In the genomic region with DNA sequence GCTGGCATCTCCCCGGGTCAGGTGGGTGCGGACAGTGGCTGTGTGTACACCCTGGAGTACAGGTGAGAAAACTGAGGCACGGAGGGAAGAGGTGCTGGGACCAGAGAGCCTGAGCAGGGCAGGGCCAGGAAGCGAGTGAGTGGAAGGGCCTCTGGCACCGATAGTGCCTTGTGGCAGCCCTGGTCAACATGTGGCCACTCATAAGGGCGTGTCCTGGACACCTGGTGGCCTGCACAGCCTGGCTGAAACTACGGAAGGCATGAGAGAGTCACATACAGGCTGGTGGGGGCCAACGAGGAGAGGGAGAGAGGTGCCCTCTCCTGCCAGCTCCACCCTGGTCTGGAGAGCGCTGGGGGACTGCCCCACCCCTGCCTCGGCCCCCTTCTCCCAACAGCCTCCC, we compare ENCODE assay signal across 16 cellular contexts. TPM values are rescaled to one million over a fixed set of nuclear protein-coding genes. Genes with fewer than 3 reads are reported as not detected.
A peak's percentile ranks its signal among the peaks of the same experiment; 100 is the strongest.
DNase-seq lines count a peak whose midpoint lies in the region; ATAC-seq and TF ChIP-seq lines count a peak whose summit lies in the region.
"Had no signal": no experiment of that assay in that cellular context is flagged by ENCODE, and none has a peak within 500 bp of the region (broad histone marks: within the 10 kb centered on the region; RNA-seq: fewer than 3 reads in every experiment).

No MANE protein-coding gene starts in this region.

- TF ChIP-seq CTCF in Caco-2 (IDR thresholded peaks at IDR 0.05; ENCODE audit: insufficient read depth in 1 of 2, low read depth in 1 of 2, low read length in 1 of 2, severe bottlenecking in 1 of 2, unreplicated experiment in 1 of 2) (no peak), RWPE1 (conservative IDR thresholded peaks at IDR 0.05; ENCODE audit: low read depth) (no peak), lower lobe of right lung (IDR thresholded peaks at IDR 0.05) (no peak)

- H3K36me3 ChIP-seq in Caco-2 (ENCODE audit: control insufficient read depth, insufficient read depth, low read length) (no peaks in the 10 kb centered on the region), lower lobe of right lung (peaks cover 15% of the 10 kb centered on the region)
- no peaks in the 10 kb centered on the region for H3K36me3 ChIP-seq in CD8-positive, alpha-beta memory T cell (ENCODE audit: insufficient read depth, low read length)

- BruUV-seq in Caco-2 (replicated peaks; lab: Mats Ljungman, UMichigan), result no TSS peak

- H3K9me3 Mint-ChIP-seq in Caco-2 (ENCODE audit: unreplicated experiment), result no peaks in the 10 kb centered on the region
- H3K9me3 Mint-ChIP-seq in CD8-positive, alpha-beta memory T cell, result no peaks in the 10 kb centered on the region
- H3K9me3 Mint-ChIP-seq: activated naive CD8-positive, alpha-beta T cell treated with anti-CD3 and anti-CD28 coated beads, Interleukin-2, amount 50 U/mL, for 24 hours had no signal

- intact Hi-C loops in Caco-2 (cut with micrococcal nuclease; ENCODE audit: unreplicated experiment) (no loop called here), lower lobe of right lung (cut with DNase I) (no loop called here)

- CTCF ChIA-PET in Caco-2 (lab: Charles Lee), result interaction anchor here (0.6 kb wide), 1 partner anchor 118 kb away, joined by 3 read pairs; no protein-coding TSS in a partner anchor
- CTCF ChIA-PET in RWPE1 (lab: Yijun Ruan, JAX), result interaction anchor here (0.5 to 1.8 kb wide), 6 partner anchors 9 to 55 kb away, joined by 3 to 8 read pairs (median 4); no protein-coding TSS in a partner anchor
- CTCF ChIA-PET in CD8-positive, alpha-beta memory T cell (lab: Charles Lee), result interaction anchor here (1.2 kb wide), 1 partner anchor 118 kb away, joined by 4 read pairs; no protein-coding TSS in a partner anchor

- no peaks in the 10 kb centered on the region for H3K27me3 Mint-ChIP-seq in Caco-2 (ENCODE audit: insufficient read depth, unreplicated experiment)
- H3K27me3 Mint-ChIP-seq in CD8-positive, alpha-beta memory T cell, result peaks cover 0 to 1% of the 10 kb centered on the region in 2 donors
- H3K27me3 Mint-ChIP-seq: activated naive CD8-positive, alpha-beta T cell treated with anti-CD3 and anti-CD28 coated beads, Interleukin-2, amount 50 U/mL, for 24 hours had no signal

- H3K4me3 Mint-ChIP-seq in Caco-2 (ENCODE audit: unreplicated experiment), result no peak overlapping the region
- H3K4me3 Mint-ChIP-seq in CD8-positive, alpha-beta memory T cell, result no peak overlapping the region
- H3K4me3 Mint-ChIP-seq: activated naive CD8-positive, alpha-beta T cell treated with anti-CD3 and anti-CD28 coated beads, Interleukin-2, amount 50 U/mL, for 24 hours had no signal

- no peaks in the 10 kb centered on the region for H3K27me3 ChIP-seq in Caco-2 (replicated peaks; ENCODE audit: control insufficient read depth, insufficient read depth, low read length)
- peaks cover 5% of the 10 kb centered on the region for H3K27me3 ChIP-seq in lower lobe of right lung (ENCODE audit: low read depth)
- no peaks in the 10 kb centered on the region for H3K27me3 ChIP-seq in CD8-positive, alpha-beta memory T cell (ENCODE audit: insufficient read depth, low read length, poor library complexity, severe bottlenecking)

- H3K9me3 ChIP-seq in Caco-2 (no peaks in the 10 kb centered on the region), lower lobe of right lung (no peaks in the 10 kb centered on the region)
- H3K9me3 ChIP-seq in CD8-positive, alpha-beta memory T cell (ENCODE audit: low read length), result no peaks in the 10 kb centered on the region
- H3K9me3 ChIP-seq: Peyer's patch, upper lobe of left lung had no signal

- DNase-seq in Caco-2 (no peak), RWPE1 (ENCODE audit: low spot score) (no peak), lower lobe of right lung (no peak)
- DNase-seq in activated CD4-positive, alpha-beta T cell treated with anti-CD3 and anti-CD28 coated beads for 48 hours, result no peak
- DNase-seq in CD8-positive, alpha-beta memory T cell, result no peak
- DNase-seq: activated CD4-positive, alpha-beta T cell treated with anti-CD3 and anti-CD28 coated beads for 1 hour; activated naive CD8-positive, alpha-beta T cell treated with anti-CD3 and anti-CD28 coated beads, Interleukin-2, amount 50 U/mL, for 24 hours; GM23248; NCI-H446 treated with DMSO at 0.1 percent for 48 hours; Peyer's patch; stimulated activated CD4-positive, alpha-beta T cell treated with anti-CD3 and anti-CD28 coated beads, Interleukin-2, amount 100 ng/mL, for 24 hours; stimulated activated CD8-positive, alpha-beta memory T cell treated with anti-CD3 and anti-CD28 coated beads, Interleukin-4, amount 100 ng/mL, for 48 hours; T-helper 1 cell had no signal

- H3K27ac ChIP-seq in RWPE1 (peak overlapping the region; percentile 77), lower lobe of right lung (no peak overlapping the region)
- no peak overlapping the region for H3K27ac ChIP-seq in CD8-positive, alpha-beta memory T cell (ENCODE audit: low read depth, low read length)
- H3K27ac ChIP-seq: GM23248, KMS-11 had no signal

- peak overlapping the region; percentile 37 for H3K27ac Mint-ChIP-seq in Caco-2 (ENCODE audit: unreplicated experiment)
- H3K27ac Mint-ChIP-seq in CD8-positive, alpha-beta memory T cell, result peak overlapping the region in 2 of 8 donors; percentile 55 to 78
- H3K27ac Mint-ChIP-seq: activated naive CD8-positive, alpha-beta T cell treated with anti-CD3 and anti-CD28 coated beads, Interleukin-2, amount 50 U/mL, for 24 hours had no signal

- ATAC-seq in lower lobe of right lung (peak; percentile 43 to 54), HG03108 (IDR thresholded peaks at IDR 0.05; ENCODE audit: unreplicated experiment) (no peak)
- ATAC-seq: activated naive CD8-positive, alpha-beta T cell treated with anti-CD3 and anti-CD28 coated beads, Interleukin-2, amount 50 U/mL, for 24 hours had no signal

- POLR2A ChIA-PET in Caco-2 (lab: Charles Lee), result no interaction called here
- POLR2A ChIA-PET in RWPE1 (lab: Yijun Ruan, JAX; ENCODE audit: low non-redundant PET), result no interaction called here
- POLR2A ChIA-PET in CD8-positive, alpha-beta memory T cell (lab: Charles Lee), result interaction anchor here (1.0 kb wide), 1 partner anchor 37 kb away, joined by 3 read pairs; a partner anchor contains a TSS

- peaks cover 23% of the 10 kb centered on the region for H3K36me3 Mint-ChIP-seq in Caco-2 (ENCODE audit: insufficient read depth, unreplicated experiment)
- peaks cover 0 to 4% (median 0%) of the 10 kb centered on the region in 3 donors for H3K36me3 Mint-ChIP-seq in CD8-positive, alpha-beta memory T cell

- H3K4me3 ChIP-seq in Caco-2 (ENCODE audit: low read depth, low read length), result no peak overlapping the region
- no peak overlapping the region for H3K4me3 ChIP-seq in lower lobe of right lung
- no peak overlapping the region for H3K4me3 ChIP-seq in CD8-positive, alpha-beta memory T cell (ENCODE audit: low read length)
- H3K4me3 ChIP-seq: GM23248, Peyer's patch, upper lobe of left lung had no signal

- no peaks in the 10 kb centered on the region for H3K4me1 Mint-ChIP-seq in Caco-2 (ENCODE audit: low read depth, unreplicated experiment)
- H3K4me1 Mint-ChIP-seq in CD8-positive, alpha-beta memory T cell, result peaks cover 0 to 4% (median 0%) of the 10 kb centered on the region in 3 donors
- H3K4me1 Mint-ChIP-seq: activated naive CD8-positive, alpha-beta T cell treated with anti-CD3 and anti-CD28 coated beads, Interleukin-2, amount 50 U/mL, for 24 hours had no signal

- H3K4me1 ChIP-seq in Caco-2 (peaks cover 4% of the 10 kb centered on the region; the same call in 1 of the 2 replicates), lower lobe of right lung (peaks cover 24% of the 10 kb centered on the region)
- no peaks in the 10 kb centered on the region for H3K4me1 ChIP-seq in CD8-positive, alpha-beta memory T cell (ENCODE audit: insufficient read depth, low read length)

RNA-seq across cellular contexts. Expression of a gene that starts 6.1 kb away (rescaled TPM):
- total RNA-seq in Caco-2 (2022) (7.3 and 9.7 TPM in 2 replicates), lower lobe of right lung (0.41 TPM)
- total RNA-seq in CD8-positive, alpha-beta memory T cell, result under 1 TPM; 0.22 to 0.80 TPM
- not detected for polyA plus RNA-seq in CD8-positive, alpha-beta memory T cell

RNA-seq across cellular contexts. Expression of a gene that starts 9.8 kb away (rescaled TPM):
- total RNA-seq in Caco-2 (2022), result 126 and 140 TPM in 2 replicates
- total RNA-seq in lower lobe of right lung, result 116 TPM
- total RNA-seq in CD8-positive, alpha-beta memory T cell, result 100 to 1,000 TPM; 179 to 180 TPM
- 271 TPM for polyA plus RNA-seq in CD8-positive, alpha-beta memory T cell

RNA-seq across cellular contexts. Expression of a gene that starts 16.7 kb away (rescaled TPM):
- 125 and 128 TPM in 2 replicates for total RNA-seq in Caco-2 (2022)
- 76.3 TPM for total RNA-seq in lower lobe of right lung
- 10 to 100 TPM; 39.8 to 45.3 TPM for total RNA-seq in CD8-positive, alpha-beta memory T cell
- polyA plus RNA-seq in CD8-positive, alpha-beta memory T cell, result 14.6 TPM

RNA-seq across cellular contexts. Expression of a gene that starts 26.2 kb away (rescaled TPM):
- 56.7 and 58.1 TPM in 2 replicates for total RNA-seq in Caco-2 (2022)
- total RNA-seq in lower lobe of right lung, result 50.5 TPM
- total RNA-seq in CD8-positive, alpha-beta memory T cell, result 10 to 100 TPM; 66.9 to 69.7 TPM
- polyA plus RNA-seq in CD8-positive, alpha-beta memory T cell, result 37.0 TPM

RNA-seq across cellular contexts. Expression of a gene that starts 37.4 kb away (rescaled TPM):
- total RNA-seq in Caco-2 (2022) (289 and 331 TPM in 2 replicates), lower lobe of right lung (352 TPM)
- total RNA-seq in CD8-positive, alpha-beta memory T cell, result 100 to 1,000 TPM; 253 to 258 TPM
- polyA plus RNA-seq in CD8-positive, alpha-beta memory T cell, result 238 TPM
